1 cellular context compared by ENCODE assay signal in genomic region chr7:7099584-7100014, GRCh38.
A peak's percentile ranks its signal among the peaks of the same experiment; 100 is the strongest.
TF ChIP-seq lines count a peak whose summit lies in the region.

No MANE protein-coding gene starts in this region.

TF ChIP-seq in HepG2, 621 proteins besides CTCF, POLR2A, EP300 and RAD21 (continued from another document and continues in another):
- peak; percentile 34; the same call in 1 of the 2 replicates for TF ChIP-seq HDAC2 (CRISPR knock-in tag; IDR thresholded peaks at IDR 0.05)
- TF ChIP-seq RFX5 (IDR thresholded peaks at IDR 0.05; ENCODE audit: low read depth, low read length): peak; percentile 77
- peak; percentile 36; the same call in 1 of the 2 replicates for TF ChIP-seq PAXIP1 (CRISPR knock-in tag; conservative IDR thresholded peaks at IDR 0.05)
- TF ChIP-seq HNF4A (CRISPR knock-in tag; IDR thresholded peaks at IDR 0.05): peak; percentile 20; the same call in 1 of the 2 replicates
- TF ChIP-seq TEF (CRISPR knock-in tag; IDR thresholded peaks at IDR 0.05): no peak
- peak; percentile 52; the same call in 1 of the 2 replicates for TF ChIP-seq ZNF503 (CRISPR knock-in tag; IDR thresholded peaks at IDR 0.05)
- no peak for TF ChIP-seq PBX3 (CRISPR knock-in tag; IDR thresholded peaks at IDR 0.05; ENCODE audit: borderline replicate concordance)
- TF ChIP-seq HOMEZ (CRISPR knock-in tag; IDR thresholded peaks at IDR 0.05; ENCODE audit: low read depth): peak; percentile 71; the same call in 1 of the 2 replicates
- TF ChIP-seq ZNF614 (CRISPR knock-in tag; IDR thresholded peaks at IDR 0.05; ENCODE audit: borderline replicate concordance): no peak
- peak; percentile 99 for TF ChIP-seq FOSL2 (CRISPR knock-in tag; IDR thresholded peaks at IDR 0.05)
- TF ChIP-seq IRF2 (CRISPR knock-in tag; IDR thresholded peaks at IDR 0.05): 0 out of 2 replicates have a peak, but pooled peaks have one; percentile 18
- TF ChIP-seq SAP130 (CRISPR knock-in tag; IDR thresholded peaks at IDR 0.05; ENCODE audit: low read depth): peak; percentile 78
- TF ChIP-seq FOXA1 (IDR thresholded peaks at IDR 0.05): no peak
- TF ChIP-seq FOXA1 (CRISPR knock-in tag; IDR thresholded peaks at IDR 0.05): peak; percentile 38
- peak; percentile 85 for TF ChIP-seq ARID5B (CRISPR knock-in tag; IDR thresholded peaks at IDR 0.05)
- TF ChIP-seq PHF21A (CRISPR knock-in tag; IDR thresholded peaks at IDR 0.05): peak; percentile 39; the same call in 1 of the 2 replicates
- TF ChIP-seq FOSL1 (CRISPR knock-in tag; IDR thresholded peaks at IDR 0.05; ENCODE audit: borderline replicate concordance): peak; percentile 94
- no peak for TF ChIP-seq HNRNPL (IDR thresholded peaks at IDR 0.05; ENCODE audit: low read depth, low read length)
- TF ChIP-seq ZNF720 (CRISPR knock-in tag; IDR thresholded peaks at IDR 0.05): no peak
- peak; percentile 41; the same call in 1 of the 2 replicates for TF ChIP-seq SALL1 (CRISPR knock-in tag; IDR thresholded peaks at IDR 0.05)
- TF ChIP-seq ATF2 (CRISPR knock-in tag; IDR thresholded peaks at IDR 0.05): peak; percentile 78; the same call in 1 of the 2 replicates
- peak; percentile 39; the same call in 1 of the 2 replicates for TF ChIP-seq SOX5 (CRISPR knock-in tag; IDR thresholded peaks at IDR 0.05; ENCODE audit: borderline replicate concordance)
- no peak for TF ChIP-seq ZNF646 (CRISPR knock-in tag; IDR thresholded peaks at IDR 0.05)
- 0 out of 2 replicates have a peak, but pooled peaks have one; percentile 12 for TF ChIP-seq SMC3 (IDR thresholded peaks at IDR 0.05; ENCODE audit: low read length)
- TF ChIP-seq NFYC (CRISPR knock-in tag; IDR thresholded peaks at IDR 0.05): 0 out of 2 replicates have a peak, but pooled peaks have one; percentile 29
- peak; percentile 93 for TF ChIP-seq ATF3 (CRISPR knock-in tag; IDR thresholded peaks at IDR 0.05)
- TF ChIP-seq ELF3 (CRISPR knock-in tag; IDR thresholded peaks at IDR 0.05): peak; percentile 49; the same call in 1 of the 2 replicates
- no peak for TF ChIP-seq HDAC6 (IDR thresholded peaks at IDR 0.05; ENCODE audit: low read depth, low read length)
- TF ChIP-seq JUN (CRISPR knock-in tag; IDR thresholded peaks at IDR 0.05): peak; percentile 94
- TF ChIP-seq NKX3-1 (CRISPR knock-in tag; IDR thresholded peaks at IDR 0.05): 0 out of 2 replicates have a peak, but pooled peaks have one; percentile 38
- TF ChIP-seq THAP8 (CRISPR knock-in tag; IDR thresholded peaks at IDR 0.05; ENCODE audit: borderline replicate concordance): no peak
- TF ChIP-seq TP53 (CRISPR knock-in tag; conservative IDR thresholded peaks at IDR 0.05): 0 out of 2 replicates have a peak, but pooled peaks have one; percentile 41
- peak; percentile 97 for TF ChIP-seq JUND (CRISPR knock-in tag; IDR thresholded peaks at IDR 0.05)
- no peak for TF ChIP-seq DNMT3B (CRISPR knock-in tag; conservative IDR thresholded peaks at IDR 0.05)
- no peak for TF ChIP-seq REXO4 (CRISPR knock-in tag; IDR thresholded peaks at IDR 0.05; ENCODE audit: borderline replicate concordance)
- peak; percentile 100 for TF ChIP-seq MAFK (conservative IDR thresholded peaks at IDR 0.05 in 1 of 2, IDR thresholded peaks at IDR 0.05 in 1 of 2; ENCODE audit: low read length in 2 of 2)
